ENCODE assay signal across 8 cellular contexts in genomic region chr7:74061840-74062539, GRCh38. TPM values are rescaled to one million over a fixed set of nuclear protein-coding genes. Genes with fewer than 3 reads are reported as not detected.
DNase-seq lines count a peak whose midpoint lies in the region; ATAC-seq and TF ChIP-seq lines count a peak whose summit lies in the region.

No MANE protein-coding gene starts in this region.

- ATAC-seq in GM19025 (IDR thresholded peaks at IDR 0.05; ENCODE audit: low read depth, unreplicated experiment) (peak; percentile 69), GM18511 (IDR thresholded peaks at IDR 0.05; ENCODE audit: unreplicated experiment) (no peak), GM21390 (IDR thresholded peaks at IDR 0.05; ENCODE audit: unreplicated experiment) (no peak)
- peak; percentile 100 for ATAC-seq in effector memory CD8-positive, alpha-beta T cell (replicated peaks)

- DNase-seq in NCI-H2227 (lab: John Stamatoyannopoulos, UW; ENCODE audit: unreplicated experiment) = peak; percentile 53
- DNase-seq in activated CD8-positive, alpha-beta memory T cell treated with anti-CD3 and anti-CD28 coated beads for 24 hours = peak; percentile 67
- peak; percentile 80 to 83 (median 83) for DNase-seq in effector memory CD8-positive, alpha-beta T cell
- no peak for DNase-seq in mesothelial cell of epicardium (ENCODE audit: low spot score in 2 of 2, unreplicated experiment in 2 of 2)
- peak; percentile 38 to 46 for DNase-seq in stimulated activated CD8-positive, alpha-beta memory T cell treated with anti-CD3 and anti-CD28 coated beads, Interleukin-4, amount 100 ng/mL, for 1 hour (ENCODE audit: low read depth in 2 of 2, low spot score in 1 of 2)

- no peak for TF ChIP-seq CTCF in mesothelial cell of epicardium (IDR thresholded peaks at IDR 0.05; ENCODE audit: unreplicated experiment)

- H3K9me3 Mint-ChIP-seq in effector memory CD8-positive, alpha-beta T cell = no peaks in the 10 kb centered on the region
- no peaks in the 10 kb centered on the region for H3K9me3 Mint-ChIP-seq in mesothelial cell of epicardium

- H3K4me3 Mint-ChIP-seq in effector memory CD8-positive, alpha-beta T cell = peak overlapping the region; percentile 81 to 86
- H3K4me3 Mint-ChIP-seq in mesothelial cell of epicardium = no peak overlapping the region

- H3K27ac Mint-ChIP-seq in effector memory CD8-positive, alpha-beta T cell = peak overlapping the region; percentile 100
- peak overlapping the region; percentile 56 for H3K27ac Mint-ChIP-seq in mesothelial cell of epicardium

- peaks cover 7% of the 10 kb centered on the region for H3K36me3 Mint-ChIP-seq in effector memory CD8-positive, alpha-beta T cell (ENCODE audit: insufficient read depth)
- H3K36me3 Mint-ChIP-seq in mesothelial cell of epicardium = no peaks in the 10 kb centered on the region

- H3K4me1 Mint-ChIP-seq in effector memory CD8-positive, alpha-beta T cell (ENCODE audit: low read depth in 2 of 2) = peaks cover 8 to 10% of the 10 kb centered on the region in 2 donors
- peaks cover 4% of the 10 kb centered on the region for H3K4me1 Mint-ChIP-seq in mesothelial cell of epicardium

- H3K27me3 Mint-ChIP-seq in effector memory CD8-positive, alpha-beta T cell = peaks cover 9 to 16% of the 10 kb centered on the region in 2 donors
- peaks cover 9% of the 10 kb centered on the region for H3K27me3 Mint-ChIP-seq in mesothelial cell of epicardium (ENCODE audit: low read depth)

RNA-seq across cellular contexts. Expression of gene LIMK1, which starts 21.6 kb away (rescaled TPM):
- 54.6 to 56.0 TPM (median 54.9 TPM) in 3 replicates for total RNA-seq in mesothelial cell of epicardium

RNA-seq across cellular contexts. Expression of gene ELN, which starts 34.0 kb away (rescaled TPM):
- 32.9 to 37.4 TPM (median 33.2 TPM) in 3 replicates for total RNA-seq in mesothelial cell of epicardium

Comparison
In these comparisons a context has a peak if more than half of its experiments do, and no peak if none do; other contexts are left out.
1. ATAC-seq: peak in GM19025 (single experiment) and effector memory CD8-positive, alpha-beta T cell (single experiment); none in GM18511 (single experiment) and GM21390 (single experiment).
2. DNase-seq: peak in NCI-H2227 (single experiment), activated CD8-positive, alpha-beta memory T cell treated with anti-CD3 and anti-CD28 coated beads for 24 hours (single experiment), effector memory CD8-positive, alpha-beta T cell (3 of 3) and stimulated activated CD8-positive, alpha-beta memory T cell treated with anti-CD3 and anti-CD28 coated beads, Interleukin-4, amount 100 ng/mL, for 1 hour (2 of 2); none in mesothelial cell of epicardium (0 of 2).